ENCODE assay signal across 8 cellular contexts in genomic region chr11:96254087-96254486, GRCh38.
DNase-seq lines count a peak whose midpoint lies in the region; ATAC-seq and TF ChIP-seq lines count a peak whose summit lies in the region.

No MANE protein-coding gene starts in this region.

- POLR2A ChIA-PET in OCI-LY7 (lab: Charles Lee): interaction anchor here (0.6 to 1.3 kb wide), 5 partner anchors 10 to 1852 kb away, joined by 3 to 4 read pairs (median 3); no protein-coding TSS in a partner anchor

- no peak for TF ChIP-seq CTCF in OCI-LY7 (conservative IDR thresholded peaks at IDR 0.05; ENCODE audit: low read length)

- DNase-seq in OCI-LY7 (ENCODE audit: low spot score) (peak; percentile 42), foreskin melanocyte (peak; percentile 96), SW 1271 (lab: John Stamatoyannopoulos, UW) (no peak), T-helper 9 cell (no peak)
- no peak for DNase-seq in activated effector memory CD4-positive, alpha-beta T cell treated with anti-CD3 and anti-CD28 coated beads, Interleukin-2, amount 50 U/mL, for 16 hours

- H3K4me3 Mint-ChIP-seq in stimulated activated memory B cell treated with anti-CD40 and anti-IgM and Interleukin-4, amounts not matched to agents 10 μg/mL and 1 μg/mL and 100 μg/mL, for 72 hours: peak overlapping the region; percentile 58

- CTCF ChIA-PET in OCI-LY7 (lab: Charles Lee; ENCODE audit: unreplicated experiment): no interaction called here

- H3K9me2 ChIP-seq in OCI-LY7 (ENCODE audit: insufficient read depth, low read length): no peaks in the 10 kb centered on the region

- H3K9me3 Mint-ChIP-seq in stimulated activated memory B cell treated with anti-CD40 and anti-IgM and Interleukin-4, amounts not matched to agents 10 μg/mL and 1 μg/mL and 100 μg/mL, for 72 hours: peaks cover 3% of the 10 kb centered on the region

- H3K36me3 Mint-ChIP-seq in stimulated activated memory B cell treated with anti-CD40 and anti-IgM and Interleukin-4, amounts not matched to agents 10 μg/mL and 1 μg/mL and 100 μg/mL, for 72 hours: peaks cover 11% of the 10 kb centered on the region

- no peaks in the 10 kb centered on the region for H3K36me3 ChIP-seq in OCI-LY7 (ENCODE audit: insufficient read depth, low read length)

- peak overlapping the region; percentile 12 for H3K4me3 ChIP-seq in OCI-LY7 (ENCODE audit: low read depth, low read length, poor library complexity, severe bottlenecking)

- no peaks in the 10 kb centered on the region for H4K20me1 ChIP-seq in OCI-LY7 (ENCODE audit: insufficient read depth, low read length)

- ATAC-seq in GM18519 (IDR thresholded peaks at IDR 0.05; ENCODE audit: low FRiP score, unreplicated experiment) (peak; percentile 36), HG02610 (IDR thresholded peaks at IDR 0.05; ENCODE audit: unreplicated experiment) (peak; percentile 49)
- peak; percentile 44 for ATAC-seq in stimulated activated memory B cell treated with anti-CD40 and anti-IgM and Interleukin-4, amounts not matched to agents 10 μg/mL and 1 μg/mL and 100 μg/mL, for 72 hours

- peaks cover 60% of the 10 kb centered on the region for H3K4me1 ChIP-seq in OCI-LY7 (ENCODE audit: insufficient read depth, low read length, poor library complexity, severe bottlenecking)

- intact Hi-C loops in OCI-LY7 (cut with micrococcal nuclease; ENCODE audit: unreplicated experiment): no loop called here

- H3K9me3 ChIP-seq in OCI-LY7 (ENCODE audit: low read length): no peaks in the 10 kb centered on the region

- H3K27me3 Mint-ChIP-seq in stimulated activated memory B cell treated with anti-CD40 and anti-IgM and Interleukin-4, amounts not matched to agents 10 μg/mL and 1 μg/mL and 100 μg/mL, for 72 hours: no peaks in the 10 kb centered on the region

- H3K27ac Mint-ChIP-seq in stimulated activated memory B cell treated with anti-CD40 and anti-IgM and Interleukin-4, amounts not matched to agents 10 μg/mL and 1 μg/mL and 100 μg/mL, for 72 hours: peak overlapping the region; percentile 88

- no peaks in the 10 kb centered on the region for H3K79me2 ChIP-seq in OCI-LY7 (ENCODE audit: insufficient read depth, low read depth, low read length)

- peaks cover 71% of the 10 kb centered on the region for H3K4me1 Mint-ChIP-seq in stimulated activated memory B cell treated with anti-CD40 and anti-IgM and Interleukin-4, amounts not matched to agents 10 μg/mL and 1 μg/mL and 100 μg/mL, for 72 hours

- no TSS peak for BruUV-seq in OCI-LY7 (replicated peaks; lab: Mats Ljungman, UMichigan)

- no peak overlapping the region for H3K27ac ChIP-seq in OCI-LY7 (ENCODE audit: low read depth, low read length, poor library complexity, severe bottlenecking)

- no peak overlapping the region for H2AFZ ChIP-seq in OCI-LY7 (ENCODE audit: low read length)

- peak overlapping the region; percentile 54 for H3K4me2 ChIP-seq in OCI-LY7 (ENCODE audit: low read length)

Comparison
In these comparisons a context has a peak if more than half of its experiments do, and no peak if none do; other contexts are left out.
1. DNase-seq: peak in OCI-LY7 (single experiment) and foreskin melanocyte (single experiment); none in activated effector memory CD4-positive, alpha-beta T cell treated with anti-CD3 and anti-CD28 coated beads, Interleukin-2, amount 50 U/mL, for 16 hours (single experiment), SW 1271 (0 of 2) and T-helper 9 cell (single experiment).
2. Peak in every context shown above with its lines, with median percentiles within 50 percentile points of each other: ATAC-seq.